ENCODE assay signal across 1 cellular context in the genomic region with DNA sequence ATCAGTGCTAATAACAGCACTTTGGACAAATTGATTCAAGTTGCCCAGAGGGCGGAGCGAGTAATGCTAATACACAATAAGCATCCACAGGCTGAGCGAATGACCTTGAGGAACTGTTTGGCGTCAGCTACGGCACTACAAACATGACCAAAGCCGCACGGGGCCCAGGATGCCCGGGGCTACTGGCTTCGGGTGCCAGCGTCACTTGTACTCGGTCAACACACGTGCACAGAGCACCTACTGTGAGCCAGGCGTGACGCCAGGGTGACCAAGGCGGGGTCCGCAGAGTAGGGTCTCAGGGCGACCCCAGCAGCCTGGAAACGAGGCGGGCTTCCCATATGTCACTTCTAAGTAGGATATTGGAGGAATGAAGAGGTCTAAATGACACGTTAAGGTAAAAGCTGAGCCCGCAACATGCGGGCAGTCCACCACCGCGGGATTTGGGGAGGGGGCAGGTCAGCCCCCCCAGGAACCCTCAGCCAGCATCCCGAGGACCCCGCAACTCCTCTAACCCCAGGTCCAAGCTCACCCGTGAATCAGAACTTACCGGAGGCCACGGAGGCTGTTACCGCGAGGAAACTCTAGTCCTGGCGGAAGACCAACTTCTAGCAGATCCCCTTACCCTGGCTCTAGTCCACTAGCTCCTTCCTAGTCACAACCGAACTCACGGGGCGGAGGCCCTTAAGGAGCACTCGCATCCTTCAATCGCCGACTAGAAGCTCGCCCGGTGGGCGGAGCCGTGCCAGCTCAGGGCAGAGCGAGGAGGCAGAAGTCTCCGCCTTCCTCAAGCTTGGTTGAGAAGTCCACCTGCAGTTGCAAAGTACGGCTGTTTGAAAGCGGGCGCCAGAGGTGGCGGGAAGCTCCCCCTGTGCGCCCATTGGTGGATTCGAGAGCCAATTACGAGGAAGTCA.
TF ChIP-seq lines count a peak whose summit lies in the region.

A gene with protein sequence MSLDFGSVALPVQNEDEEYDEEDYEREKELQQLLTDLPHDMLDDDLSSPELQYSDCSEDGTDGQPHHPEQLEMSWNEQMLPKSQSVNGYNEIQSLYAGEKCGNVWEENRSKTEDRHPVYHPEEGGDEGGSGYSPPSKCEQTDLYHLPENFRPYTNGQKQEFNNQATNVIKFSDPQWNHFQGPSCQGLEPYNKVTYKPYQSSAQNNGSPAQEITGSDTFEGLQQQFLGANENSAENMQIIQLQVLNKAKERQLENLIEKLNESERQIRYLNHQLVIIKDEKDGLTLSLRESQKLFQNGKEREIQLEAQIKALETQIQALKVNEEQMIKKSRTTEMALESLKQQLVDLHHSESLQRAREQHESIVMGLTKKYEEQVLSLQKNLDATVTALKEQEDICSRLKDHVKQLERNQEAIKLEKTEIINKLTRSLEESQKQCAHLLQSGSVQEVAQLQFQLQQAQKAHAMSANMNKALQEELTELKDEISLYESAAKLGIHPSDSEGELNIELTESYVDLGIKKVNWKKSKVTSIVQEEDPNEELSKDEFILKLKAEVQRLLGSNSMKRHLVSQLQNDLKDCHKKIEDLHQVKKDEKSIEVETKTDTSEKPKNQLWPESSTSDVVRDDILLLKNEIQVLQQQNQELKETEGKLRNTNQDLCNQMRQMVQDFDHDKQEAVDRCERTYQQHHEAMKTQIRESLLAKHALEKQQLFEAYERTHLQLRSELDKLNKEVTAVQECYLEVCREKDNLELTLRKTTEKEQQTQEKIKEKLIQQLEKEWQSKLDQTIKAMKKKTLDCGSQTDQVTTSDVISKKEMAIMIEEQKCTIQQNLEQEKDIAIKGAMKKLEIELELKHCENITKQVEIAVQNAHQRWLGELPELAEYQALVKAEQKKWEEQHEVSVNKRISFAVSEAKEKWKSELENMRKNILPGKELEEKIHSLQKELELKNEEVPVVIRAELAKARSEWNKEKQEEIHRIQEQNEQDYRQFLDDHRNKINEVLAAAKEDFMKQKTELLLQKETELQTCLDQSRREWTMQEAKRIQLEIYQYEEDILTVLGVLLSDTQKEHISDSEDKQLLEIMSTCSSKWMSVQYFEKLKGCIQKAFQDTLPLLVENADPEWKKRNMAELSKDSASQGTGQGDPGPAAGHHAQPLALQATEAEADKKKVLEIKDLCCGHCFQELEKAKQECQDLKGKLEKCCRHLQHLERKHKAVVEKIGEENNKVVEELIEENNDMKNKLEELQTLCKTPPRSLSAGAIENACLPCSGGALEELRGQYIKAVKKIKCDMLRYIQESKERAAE (N-terminal part only) (minus strand): TSS at position 656 of the 911 bp plus-strand sequence. CDS start 5,420 bp downstream, outside the sequence.

TF ChIP-seq in HepG2, 621 proteins besides CTCF, POLR2A, EP300 and RAD21 (continued from another document and continues in another):
- TF ChIP-seq, protein P1, sequence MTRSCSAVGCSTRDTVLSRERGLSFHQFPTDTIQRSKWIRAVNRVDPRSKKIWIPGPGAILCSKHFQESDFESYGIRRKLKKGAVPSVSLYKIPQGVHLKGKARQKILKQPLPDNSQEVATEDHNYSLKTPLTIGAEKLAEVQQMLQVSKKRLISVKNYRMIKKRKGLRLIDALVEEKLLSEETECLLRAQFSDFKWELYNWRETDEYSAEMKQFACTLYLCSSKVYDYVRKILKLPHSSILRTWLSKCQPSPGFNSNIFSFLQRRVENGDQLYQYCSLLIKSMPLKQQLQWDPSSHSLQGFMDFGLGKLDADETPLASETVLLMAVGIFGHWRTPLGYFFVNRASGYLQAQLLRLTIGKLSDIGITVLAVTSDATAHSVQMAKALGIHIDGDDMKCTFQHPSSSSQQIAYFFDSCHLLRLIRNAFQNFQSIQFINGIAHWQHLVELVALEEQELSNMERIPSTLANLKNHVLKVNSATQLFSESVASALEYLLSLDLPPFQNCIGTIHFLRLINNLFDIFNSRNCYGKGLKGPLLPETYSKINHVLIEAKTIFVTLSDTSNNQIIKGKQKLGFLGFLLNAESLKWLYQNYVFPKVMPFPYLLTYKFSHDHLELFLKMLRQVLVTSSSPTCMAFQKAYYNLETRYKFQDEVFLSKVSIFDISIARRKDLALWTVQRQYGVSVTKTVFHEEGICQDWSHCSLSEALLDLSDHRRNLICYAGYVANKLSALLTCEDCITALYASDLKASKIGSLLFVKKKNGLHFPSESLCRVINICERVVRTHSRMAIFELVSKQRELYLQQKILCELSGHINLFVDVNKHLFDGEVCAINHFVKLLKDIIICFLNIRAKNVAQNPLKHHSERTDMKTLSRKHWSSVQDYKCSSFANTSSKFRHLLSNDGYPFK (CRISPR knock-in tag; IDR thresholded peaks at IDR 0.05; ENCODE audit: borderline replicate concordance): peak; percentile 44; the same call in 1 of the 2 replicates
- TF ChIP-seq CREB1 (IDR thresholded peaks at IDR 0.05): peak; percentile 38
- TF ChIP-seq CREB1 (CRISPR knock-in tag; IDR thresholded peaks at IDR 0.05): peak; percentile 87
- no peak for TF ChIP-seq ZNF615 (CRISPR knock-in tag; IDR thresholded peaks at IDR 0.05; ENCODE audit: borderline replicate concordance)
- TF ChIP-seq, protein P2, sequence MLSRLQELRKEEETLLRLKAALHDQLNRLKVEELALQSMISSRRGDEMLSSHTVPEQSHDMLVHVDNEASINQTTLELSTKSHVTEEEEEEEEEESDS (CRISPR knock-in tag; IDR thresholded peaks at IDR 0.05; ENCODE audit: borderline replicate concordance): no peak
- TF ChIP-seq FOXO1 (CRISPR knock-in tag; IDR thresholded peaks at IDR 0.05): no peak; the same call in 1 of the 2 replicates
- TF ChIP-seq SP2 (CRISPR knock-in tag; IDR thresholded peaks at IDR 0.05): peak; percentile 96
- TF ChIP-seq GATAD2A (CRISPR knock-in tag; IDR thresholded peaks at IDR 0.05): 0 out of 2 replicates have a peak, but pooled peaks have one; percentile 27
- no peak for TF ChIP-seq FOXJ3 (CRISPR knock-in tag; IDR thresholded peaks at IDR 0.05; ENCODE audit: borderline replicate concordance)
- TF ChIP-seq RAD51 (IDR thresholded peaks at IDR 0.05; ENCODE audit: borderline replicate concordance): no peak
- TF ChIP-seq, protein P3, sequence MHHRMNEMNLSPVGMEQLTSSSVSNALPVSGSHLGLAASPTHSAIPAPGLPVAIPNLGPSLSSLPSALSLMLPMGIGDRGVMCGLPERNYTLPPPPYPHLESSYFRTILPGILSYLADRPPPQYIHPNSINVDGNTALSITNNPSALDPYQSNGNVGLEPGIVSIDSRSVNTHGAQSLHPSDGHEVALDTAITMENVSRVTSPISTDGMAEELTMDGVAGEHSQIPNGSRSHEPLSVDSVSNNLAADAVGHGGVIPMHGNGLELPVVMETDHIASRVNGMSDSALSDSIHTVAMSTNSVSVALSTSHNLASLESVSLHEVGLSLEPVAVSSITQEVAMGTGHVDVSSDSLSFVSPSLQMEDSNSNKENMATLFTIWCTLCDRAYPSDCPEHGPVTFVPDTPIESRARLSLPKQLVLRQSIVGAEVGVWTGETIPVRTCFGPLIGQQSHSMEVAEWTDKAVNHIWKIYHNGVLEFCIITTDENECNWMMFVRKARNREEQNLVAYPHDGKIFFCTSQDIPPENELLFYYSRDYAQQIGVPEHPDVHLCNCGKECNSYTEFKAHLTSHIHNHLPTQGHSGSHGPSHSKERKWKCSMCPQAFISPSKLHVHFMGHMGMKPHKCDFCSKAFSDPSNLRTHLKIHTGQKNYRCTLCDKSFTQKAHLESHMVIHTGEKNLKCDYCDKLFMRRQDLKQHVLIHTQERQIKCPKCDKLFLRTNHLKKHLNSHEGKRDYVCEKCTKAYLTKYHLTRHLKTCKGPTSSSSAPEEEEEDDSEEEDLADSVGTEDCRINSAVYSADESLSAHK (CRISPR knock-in tag; IDR thresholded peaks at IDR 0.05; ENCODE audit: borderline replicate concordance): no peak
- no peak for TF ChIP-seq ATF7 (IDR thresholded peaks at IDR 0.05)
- 0 out of 2 replicates have a peak, but pooled peaks have one; percentile 45 for TF ChIP-seq ATF7 (CRISPR knock-in tag; IDR thresholded peaks at IDR 0.05)
- no peak for TF ChIP-seq MAFG (CRISPR knock-in tag; IDR thresholded peaks at IDR 0.05)
- 0 out of 2 replicates have a peak, but pooled peaks have one; percentile 2 for TF ChIP-seq ZFY (CRISPR knock-in tag; IDR thresholded peaks at IDR 0.05)
- TF ChIP-seq ARNT (IDR thresholded peaks at IDR 0.05): no peak
- no peak for TF ChIP-seq HNRNPH1 (optimal IDR thresholded peaks at IDR 0.05; ENCODE audit: low read depth, low read length)
- TF ChIP-seq RCOR2 (CRISPR knock-in tag; IDR thresholded peaks at IDR 0.05): no peak
- TF ChIP-seq, protein P4, sequence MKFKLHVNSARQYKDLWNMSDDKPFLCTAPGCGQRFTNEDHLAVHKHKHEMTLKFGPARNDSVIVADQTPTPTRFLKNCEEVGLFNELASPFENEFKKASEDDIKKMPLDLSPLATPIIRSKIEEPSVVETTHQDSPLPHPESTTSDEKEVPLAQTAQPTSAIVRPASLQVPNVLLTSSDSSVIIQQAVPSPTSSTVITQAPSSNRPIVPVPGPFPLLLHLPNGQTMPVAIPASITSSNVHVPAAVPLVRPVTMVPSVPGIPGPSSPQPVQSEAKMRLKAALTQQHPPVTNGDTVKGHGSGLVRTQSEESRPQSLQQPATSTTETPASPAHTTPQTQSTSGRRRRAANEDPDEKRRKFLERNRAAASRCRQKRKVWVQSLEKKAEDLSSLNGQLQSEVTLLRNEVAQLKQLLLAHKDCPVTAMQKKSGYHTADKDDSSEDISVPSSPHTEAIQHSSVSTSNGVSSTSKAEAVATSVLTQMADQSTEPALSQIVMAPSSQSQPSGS (CRISPR knock-in tag; IDR thresholded peaks at IDR 0.05): peak; percentile 29
- TF ChIP-seq ZNF501 (CRISPR knock-in tag; IDR thresholded peaks at IDR 0.05): peak; percentile 78
- TF ChIP-seq, protein P5, sequence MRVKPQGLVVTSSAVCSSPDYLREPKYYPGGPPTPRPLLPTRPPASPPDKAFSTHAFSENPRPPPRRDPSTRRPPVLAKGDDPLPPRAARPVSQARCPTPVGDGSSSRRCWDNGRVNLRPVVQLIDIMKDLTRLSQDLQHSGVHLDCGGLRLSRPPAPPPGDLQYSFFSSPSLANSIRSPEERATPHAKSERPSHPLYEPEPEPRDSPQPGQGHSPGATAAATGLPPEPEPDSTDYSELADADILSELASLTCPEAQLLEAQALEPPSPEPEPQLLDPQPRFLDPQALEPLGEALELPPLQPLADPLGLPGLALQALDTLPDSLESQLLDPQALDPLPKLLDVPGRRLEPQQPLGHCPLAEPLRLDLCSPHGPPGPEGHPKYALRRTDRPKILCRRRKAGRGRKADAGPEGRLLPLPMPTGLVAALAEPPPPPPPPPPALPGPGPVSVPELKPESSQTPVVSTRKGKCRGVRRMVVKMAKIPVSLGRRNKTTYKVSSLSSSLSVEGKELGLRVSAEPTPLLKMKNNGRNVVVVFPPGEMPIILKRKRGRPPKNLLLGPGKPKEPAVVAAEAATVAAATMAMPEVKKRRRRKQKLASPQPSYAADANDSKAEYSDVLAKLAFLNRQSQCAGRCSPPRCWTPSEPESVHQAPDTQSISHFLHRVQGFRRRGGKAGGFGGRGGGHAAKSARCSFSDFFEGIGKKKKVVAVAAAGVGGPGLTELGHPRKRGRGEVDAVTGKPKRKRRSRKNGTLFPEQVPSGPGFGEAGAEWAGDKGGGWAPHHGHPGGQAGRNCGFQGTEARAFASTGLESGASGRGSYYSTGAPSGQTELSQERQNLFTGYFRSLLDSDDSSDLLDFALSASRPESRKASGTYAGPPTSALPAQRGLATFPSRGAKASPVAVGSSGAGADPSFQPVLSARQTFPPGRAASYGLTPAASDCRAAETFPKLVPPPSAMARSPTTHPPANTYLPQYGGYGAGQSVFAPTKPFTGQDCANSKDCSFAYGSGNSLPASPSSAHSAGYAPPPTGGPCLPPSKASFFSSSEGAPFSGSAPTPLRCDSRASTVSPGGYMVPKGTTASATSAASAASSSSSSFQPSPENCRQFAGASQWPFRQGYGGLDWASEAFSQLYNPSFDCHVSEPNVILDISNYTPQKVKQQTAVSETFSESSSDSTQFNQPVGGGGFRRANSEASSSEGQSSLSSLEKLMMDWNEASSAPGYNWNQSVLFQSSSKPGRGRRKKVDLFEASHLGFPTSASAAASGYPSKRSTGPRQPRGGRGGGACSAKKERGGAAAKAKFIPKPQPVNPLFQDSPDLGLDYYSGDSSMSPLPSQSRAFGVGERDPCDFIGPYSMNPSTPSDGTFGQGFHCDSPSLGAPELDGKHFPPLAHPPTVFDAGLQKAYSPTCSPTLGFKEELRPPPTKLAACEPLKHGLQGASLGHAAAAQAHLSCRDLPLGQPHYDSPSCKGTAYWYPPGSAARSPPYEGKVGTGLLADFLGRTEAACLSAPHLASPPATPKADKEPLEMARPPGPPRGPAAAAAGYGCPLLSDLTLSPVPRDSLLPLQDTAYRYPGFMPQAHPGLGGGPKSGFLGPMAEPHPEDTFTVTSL (CRISPR knock-in tag; IDR thresholded peaks at IDR 0.05; ENCODE audit: borderline replicate concordance): no peak
- TF ChIP-seq HOXA3 (CRISPR knock-in tag; IDR thresholded peaks at IDR 0.05): peak; percentile 47
- TF ChIP-seq, protein P6, sequence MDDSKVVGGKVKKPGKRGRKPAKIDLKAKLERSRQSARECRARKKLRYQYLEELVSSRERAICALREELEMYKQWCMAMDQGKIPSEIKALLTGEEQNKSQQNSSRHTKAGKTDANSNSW (CRISPR knock-in tag; IDR thresholded peaks at IDR 0.05; ENCODE audit: borderline replicate concordance): no peak
- TF ChIP-seq ZNF317 (CRISPR knock-in tag; IDR thresholded peaks at IDR 0.05): no peak
- TF ChIP-seq ZNF530 (CRISPR knock-in tag; IDR thresholded peaks at IDR 0.05; ENCODE audit: low read depth): no peak
- TF ChIP-seq TGIF2 (CRISPR knock-in tag; IDR thresholded peaks at IDR 0.05): peak; percentile 79; the same call in 1 of the 2 replicates
- no peak for TF ChIP-seq HIVEP1 (CRISPR knock-in tag; IDR thresholded peaks at IDR 0.05)
- no peak for TF ChIP-seq EEA1 (CRISPR knock-in tag; IDR thresholded peaks at IDR 0.05; ENCODE audit: borderline replicate concordance)
- TF ChIP-seq ZMYM4 (CRISPR knock-in tag; IDR thresholded peaks at IDR 0.05): peak; percentile 78
- no peak for TF ChIP-seq FLYWCH1 (CRISPR knock-in tag; IDR thresholded peaks at IDR 0.05)
- TF ChIP-seq KDM1A (CRISPR knock-in tag; IDR thresholded peaks at IDR 0.05): no peak
